In the genomic region with DNA sequence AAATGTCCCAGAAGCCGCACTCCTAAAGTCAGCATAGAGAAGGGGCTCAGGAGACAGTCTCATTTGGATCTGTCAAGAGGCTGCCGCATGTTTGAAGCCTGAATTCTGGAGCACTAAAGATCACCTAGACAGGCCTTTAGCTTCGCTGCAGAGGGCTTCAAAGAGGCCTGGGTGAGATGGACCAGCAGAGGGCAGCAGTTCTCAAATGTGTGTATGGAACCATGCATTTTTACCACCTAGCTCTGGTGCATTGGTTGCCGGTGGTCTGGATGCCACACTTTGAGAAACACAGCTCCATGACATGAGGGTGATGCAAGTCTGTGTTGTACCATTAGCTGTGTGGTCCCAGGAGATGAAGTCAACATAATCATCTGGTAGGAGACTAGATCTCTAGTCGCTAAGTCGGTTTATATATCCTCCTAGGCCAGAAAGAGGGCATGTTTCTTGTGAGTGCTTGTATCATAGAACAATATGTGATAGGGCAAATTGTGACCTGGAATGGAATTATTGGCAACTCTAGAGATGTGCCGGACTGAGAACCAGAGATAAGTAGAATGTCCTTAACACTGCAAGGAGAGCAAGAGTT, we compare ENCODE assay signal across 8 cellular contexts.
DNase-seq lines count a peak whose midpoint lies in the region; ATAC-seq and TF ChIP-seq lines count a peak whose summit lies in the region.

No MANE protein-coding gene starts in this region.

- WGBS in sigmoid colon, 2 donors, result 52 to 64% methylated on average over 7 of the region's 7 CpGs

- H3K36me3 ChIP-seq in sigmoid colon, result no peaks in the 10 kb centered on the region

- H3K4me3 ChIP-seq in sigmoid colon, result no peak overlapping the region

- H3K27me3 ChIP-seq in sigmoid colon, result no peaks in the 10 kb centered on the region

- H3K9me3 ChIP-seq in sigmoid colon, result no peaks in the 10 kb centered on the region

- peak; percentile 67 for DNase-seq in EH (ENCODE audit: low read depth)
- DNase-seq in HCEC 1CT, result peak; percentile 57
- peak; percentile 64 for DNase-seq in NCI-H1105 (lab: John Stamatoyannopoulos, UW)
- DNase-seq in T-helper 1 cell, result peak; percentile 45 to 74 (median 61)
- DNase-seq in amniotic epithelial cell (ENCODE audit: low read depth), result peak; percentile 49
- DNase-seq in hepatic stellate cell (ENCODE audit: low spot score), result peak; percentile 34
- DNase-seq in sigmoid colon, result peak; percentile 71

- H3K4me1 ChIP-seq in sigmoid colon, result peaks cover 0 to 14% (median 9%) of the 10 kb centered on the region in 4 donors

- ATAC-seq in HG02763 (IDR thresholded peaks at IDR 0.05; ENCODE audit: unreplicated experiment), result no peak

- TF ChIP-seq POLR2A in sigmoid colon (IDR thresholded peaks at IDR 0.05), result no peak

- no peak overlapping the region for H3K27ac ChIP-seq in sigmoid colon

- peak; percentile 32 to 77 (median 58) for TF ChIP-seq CTCF in sigmoid colon (IDR thresholded peaks at IDR 0.05)

- no peak for TF ChIP-seq EP300 in sigmoid colon (IDR thresholded peaks at IDR 0.05)

- intact Hi-C loops in sigmoid colon (cut with DNase I), result loop anchor here (2.0 to 5.0 kb wide), 2 partner anchors 86 to 491 kb away; a partner anchor contains a TSS
